ENCODE assay signal across 10 cellular contexts in genomic region chr9:108886608-108887271, GRCh38. TPM values are rescaled to one million over a fixed set of nuclear protein-coding genes. Genes with fewer than 3 reads are reported as not detected.
"Had no signal": no experiment of that assay in that cellular context is flagged by ENCODE, and none has a peak within 500 bp of the region (broad histone marks: within the 10 kb centered on the region; RNA-seq: fewer than 3 reads in every experiment).

No MANE protein-coding gene starts in this region.

RNA-seq across cellular contexts. Expression of gene ACTL7A, which starts 24.7 kb away (rescaled TPM):
- total RNA-seq: breast epithelium, chondrocyte, dermis microvascular lymphatic vessel endothelial cell, endodermal cell, esophagus mucosa, left ventricle myocardium inferior, osteoblast, urinary bladder had no signal
- polyA plus RNA-seq: neural cell, thymus, urinary bladder had no signal

RNA-seq across cellular contexts. Expression of gene ACTL7B, which starts 31.0 kb away (rescaled TPM):
- total RNA-seq: chondrocyte, dermis microvascular lymphatic vessel endothelial cell, endodermal cell, esophagus mucosa, left ventricle myocardium inferior, osteoblast, urinary bladder had no signal
- polyA plus RNA-seq: neural cell, urinary bladder had no signal
